Comparison of ENCODE assay signal across 1 cellular context in the genomic region with DNA sequence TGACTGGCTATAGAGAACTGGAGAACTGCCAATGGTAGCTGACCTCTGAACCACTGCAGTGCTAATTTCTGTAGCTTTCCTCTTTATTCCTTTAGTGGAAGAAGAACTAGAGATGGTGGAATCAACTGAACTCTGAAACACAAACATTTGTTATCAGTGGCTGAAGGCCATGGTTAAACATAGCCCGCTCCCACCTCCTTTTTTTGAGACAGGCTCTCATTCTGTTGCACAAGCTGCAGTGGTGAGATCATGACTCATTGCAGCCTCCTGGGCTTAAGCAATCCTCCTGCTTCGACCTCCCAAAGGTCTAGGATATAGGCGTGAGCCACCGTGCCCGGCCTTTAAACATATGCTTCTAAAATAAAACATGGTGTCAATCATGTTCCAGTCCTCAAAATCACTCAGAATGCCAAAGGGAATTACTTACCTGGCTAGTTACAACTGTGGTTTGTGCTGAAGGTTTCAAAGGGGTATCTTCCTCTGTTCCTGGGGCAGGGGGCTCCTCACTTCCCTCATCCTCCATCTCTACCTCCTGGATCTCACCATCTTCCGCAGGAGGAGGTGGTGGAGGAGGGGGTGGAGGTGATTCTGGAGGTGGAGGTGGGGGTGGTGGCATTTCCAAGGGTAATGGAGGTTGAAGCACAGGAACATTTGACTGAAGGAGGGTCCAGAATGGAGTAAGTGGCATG.
TF ChIP-seq lines count a peak whose summit lies in the region.

No MANE protein-coding gene starts in this region.

TF ChIP-seq in HepG2, 621 proteins besides CTCF, POLR2A, EP300 and RAD21 (continued from another document and continues in another):
- TF ChIP-seq, protein P1, sequence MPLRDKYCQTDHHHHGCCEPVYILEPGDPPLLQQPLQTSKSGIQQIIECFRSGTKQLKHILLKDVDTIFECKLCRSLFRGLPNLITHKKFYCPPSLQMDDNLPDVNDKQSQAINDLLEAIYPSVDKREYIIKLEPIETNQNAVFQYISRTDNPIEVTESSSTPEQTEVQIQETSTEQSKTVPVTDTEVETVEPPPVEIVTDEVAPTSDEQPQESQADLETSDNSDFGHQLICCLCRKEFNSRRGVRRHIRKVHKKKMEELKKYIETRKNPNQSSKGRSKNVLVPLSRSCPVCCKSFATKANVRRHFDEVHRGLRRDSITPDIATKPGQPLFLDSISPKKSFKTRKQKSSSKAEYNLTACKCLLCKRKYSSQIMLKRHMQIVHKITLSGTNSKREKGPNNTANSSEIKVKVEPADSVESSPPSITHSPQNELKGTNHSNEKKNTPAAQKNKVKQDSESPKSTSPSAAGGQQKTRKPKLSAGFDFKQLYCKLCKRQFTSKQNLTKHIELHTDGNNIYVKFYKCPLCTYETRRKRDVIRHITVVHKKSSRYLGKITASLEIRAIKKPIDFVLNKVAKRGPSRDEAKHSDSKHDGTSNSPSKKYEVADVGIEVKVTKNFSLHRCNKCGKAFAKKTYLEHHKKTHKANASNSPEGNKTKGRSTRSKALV (CRISPR knock-in tag; IDR thresholded peaks at IDR 0.05), result 0 out of 2 replicates have a peak, but pooled peaks have one; percentile 39
- TF ChIP-seq ZNF605 (CRISPR knock-in tag; IDR thresholded peaks at IDR 0.05) (peak; percentile 77), ATAD3A (CRISPR knock-in tag; IDR thresholded peaks at IDR 0.05) (no peak), ZNF160 (CRISPR knock-in tag; IDR thresholded peaks at IDR 0.05) (no peak), DNMT3B (CRISPR knock-in tag; conservative IDR thresholded peaks at IDR 0.05) (peak; percentile 77; the same call in 1 of the 2 replicates), PPARG (CRISPR knock-in tag; conservative IDR thresholded peaks at IDR 0.05) (peak; percentile 91), CENPBD1 (CRISPR knock-in tag; IDR thresholded peaks at IDR 0.05; ENCODE audit: borderline replicate concordance, low read depth) (no peak), SCMH1 (CRISPR knock-in tag; IDR thresholded peaks at IDR 0.05; ENCODE audit: borderline replicate concordance) (no peak), FOSL2 (CRISPR knock-in tag; IDR thresholded peaks at IDR 0.05) (peak; percentile 100), DMTF1 (CRISPR knock-in tag; IDR thresholded peaks at IDR 0.05) (no peak), KLF12 (CRISPR knock-in tag; IDR thresholded peaks at IDR 0.05; ENCODE audit: borderline replicate concordance) (no peak), ZNF407 (CRISPR knock-in tag; IDR thresholded peaks at IDR 0.05; ENCODE audit: not compliant biosample characterization) (no peak), ZNF20 (CRISPR knock-in tag; IDR thresholded peaks at IDR 0.05) (no peak), THRA (CRISPR knock-in tag; IDR thresholded peaks at IDR 0.05; ENCODE audit: borderline replicate concordance) (peak; percentile 87), ATF7 (IDR thresholded peaks at IDR 0.05) (peak; percentile 84), ATF7 (CRISPR knock-in tag; IDR thresholded peaks at IDR 0.05) (peak; percentile 96)
- TF ChIP-seq, protein P2, sequence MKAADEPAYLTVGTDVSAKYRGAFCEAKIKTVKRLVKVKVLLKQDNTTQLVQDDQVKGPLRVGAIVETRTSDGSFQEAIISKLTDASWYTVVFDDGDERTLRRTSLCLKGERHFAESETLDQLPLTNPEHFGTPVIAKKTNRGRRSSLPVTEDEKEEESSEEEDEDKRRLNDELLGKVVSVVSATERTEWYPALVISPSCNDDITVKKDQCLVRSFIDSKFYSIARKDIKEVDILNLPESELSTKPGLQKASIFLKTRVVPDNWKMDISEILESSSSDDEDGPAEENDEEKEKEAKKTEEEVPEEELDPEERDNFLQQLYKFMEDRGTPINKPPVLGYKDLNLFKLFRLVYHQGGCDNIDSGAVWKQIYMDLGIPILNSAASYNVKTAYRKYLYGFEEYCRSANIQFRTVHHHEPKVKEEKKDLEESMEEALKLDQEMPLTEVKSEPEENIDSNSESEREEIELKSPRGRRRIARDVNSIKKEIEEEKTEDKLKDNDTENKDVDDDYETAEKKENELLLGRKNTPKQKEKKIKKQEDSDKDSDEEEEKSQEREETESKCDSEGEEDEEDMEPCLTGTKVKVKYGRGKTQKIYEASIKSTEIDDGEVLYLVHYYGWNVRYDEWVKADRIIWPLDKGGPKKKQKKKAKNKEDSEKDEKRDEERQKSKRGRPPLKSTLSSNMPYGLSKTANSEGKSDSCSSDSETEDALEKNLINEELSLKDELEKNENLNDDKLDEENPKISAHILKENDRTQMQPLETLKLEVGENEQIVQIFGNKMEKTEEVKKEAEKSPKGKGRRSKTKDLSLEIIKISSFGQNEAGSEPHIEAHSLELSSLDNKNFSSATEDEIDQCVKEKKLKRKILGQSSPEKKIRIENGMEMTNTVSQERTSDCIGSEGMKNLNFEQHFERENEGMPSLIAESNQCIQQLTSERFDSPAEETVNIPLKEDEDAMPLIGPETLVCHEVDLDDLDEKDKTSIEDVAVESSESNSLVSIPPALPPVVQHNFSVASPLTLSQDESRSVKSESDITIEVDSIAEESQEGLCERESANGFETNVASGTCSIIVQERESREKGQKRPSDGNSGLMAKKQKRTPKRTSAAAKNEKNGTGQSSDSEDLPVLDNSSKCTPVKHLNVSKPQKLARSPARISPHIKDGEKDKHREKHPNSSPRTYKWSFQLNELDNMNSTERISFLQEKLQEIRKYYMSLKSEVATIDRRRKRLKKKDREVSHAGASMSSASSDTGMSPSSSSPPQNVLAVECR (CRISPR knock-in tag; IDR thresholded peaks at IDR 0.05; ENCODE audit: borderline replicate concordance), result peak; percentile 86; the same call in 1 of the 2 replicates
- TF ChIP-seq, protein P3, sequence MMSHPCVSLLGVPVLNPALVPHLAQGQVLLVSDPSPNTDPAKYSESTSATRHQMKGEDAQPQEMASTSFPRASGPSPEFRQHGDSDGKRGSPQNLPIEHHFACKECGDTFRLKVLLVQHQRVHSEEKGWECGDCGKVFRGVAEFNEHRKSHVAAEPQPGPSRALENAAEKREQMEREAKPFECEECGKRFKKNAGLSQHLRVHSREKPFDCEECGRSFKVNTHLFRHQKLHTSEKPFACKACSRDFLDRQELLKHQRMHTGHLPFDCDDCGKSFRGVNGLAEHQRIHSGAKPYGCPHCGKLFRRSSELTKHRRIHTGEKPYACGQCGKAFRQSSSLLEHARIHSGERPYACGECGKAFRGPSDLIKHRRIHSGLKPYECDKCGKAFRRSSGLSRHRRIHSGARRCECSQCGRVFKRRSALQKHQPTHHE (CRISPR knock-in tag; IDR thresholded peaks at IDR 0.05; ENCODE audit: borderline replicate concordance), result 0 out of 2 replicates have a peak, but pooled peaks have one; percentile 40
- TF ChIP-seq, protein P4, sequence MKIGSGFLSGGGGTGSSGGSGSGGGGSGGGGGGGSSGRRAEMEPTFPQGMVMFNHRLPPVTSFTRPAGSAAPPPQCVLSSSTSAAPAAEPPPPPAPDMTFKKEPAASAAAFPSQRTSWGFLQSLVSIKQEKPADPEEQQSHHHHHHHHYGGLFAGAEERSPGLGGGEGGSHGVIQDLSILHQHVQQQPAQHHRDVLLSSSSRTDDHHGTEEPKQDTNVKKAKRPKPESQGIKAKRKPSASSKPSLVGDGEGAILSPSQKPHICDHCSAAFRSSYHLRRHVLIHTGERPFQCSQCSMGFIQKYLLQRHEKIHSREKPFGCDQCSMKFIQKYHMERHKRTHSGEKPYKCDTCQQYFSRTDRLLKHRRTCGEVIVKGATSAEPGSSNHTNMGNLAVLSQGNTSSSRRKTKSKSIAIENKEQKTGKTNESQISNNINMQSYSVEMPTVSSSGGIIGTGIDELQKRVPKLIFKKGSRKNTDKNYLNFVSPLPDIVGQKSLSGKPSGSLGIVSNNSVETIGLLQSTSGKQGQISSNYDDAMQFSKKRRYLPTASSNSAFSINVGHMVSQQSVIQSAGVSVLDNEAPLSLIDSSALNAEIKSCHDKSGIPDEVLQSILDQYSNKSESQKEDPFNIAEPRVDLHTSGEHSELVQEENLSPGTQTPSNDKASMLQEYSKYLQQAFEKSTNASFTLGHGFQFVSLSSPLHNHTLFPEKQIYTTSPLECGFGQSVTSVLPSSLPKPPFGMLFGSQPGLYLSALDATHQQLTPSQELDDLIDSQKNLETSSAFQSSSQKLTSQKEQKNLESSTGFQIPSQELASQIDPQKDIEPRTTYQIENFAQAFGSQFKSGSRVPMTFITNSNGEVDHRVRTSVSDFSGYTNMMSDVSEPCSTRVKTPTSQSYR (CRISPR knock-in tag; IDR thresholded peaks at IDR 0.05; ENCODE audit: borderline replicate concordance), result 0 out of 2 replicates have a peak, but pooled peaks have one; percentile 17
- TF ChIP-seq, protein P5, sequence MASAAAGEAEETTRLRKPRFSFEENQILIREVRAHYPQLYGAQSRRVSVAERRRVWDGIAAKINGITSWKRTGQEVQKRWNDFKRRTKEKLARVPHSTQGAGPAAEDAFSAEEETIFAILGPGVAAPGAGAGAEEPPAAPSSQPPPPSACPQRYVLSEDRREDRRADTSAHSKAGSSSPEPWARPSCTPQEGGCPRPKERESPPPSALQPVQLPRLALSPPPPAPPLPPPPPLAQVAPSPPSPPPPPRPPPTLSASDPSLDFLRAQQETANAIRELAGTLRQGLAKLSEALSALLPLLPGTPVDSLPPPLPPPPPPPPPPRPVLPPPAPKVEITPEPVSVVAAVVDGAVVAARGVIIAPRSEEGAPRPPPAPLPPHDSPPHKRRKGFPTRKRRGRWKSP (CRISPR knock-in tag; IDR thresholded peaks at IDR 0.05), result peak; percentile 78; the same call in 1 of the 2 replicates
